23 cellular contexts compared by ENCODE assay signal in the genomic region with DNA sequence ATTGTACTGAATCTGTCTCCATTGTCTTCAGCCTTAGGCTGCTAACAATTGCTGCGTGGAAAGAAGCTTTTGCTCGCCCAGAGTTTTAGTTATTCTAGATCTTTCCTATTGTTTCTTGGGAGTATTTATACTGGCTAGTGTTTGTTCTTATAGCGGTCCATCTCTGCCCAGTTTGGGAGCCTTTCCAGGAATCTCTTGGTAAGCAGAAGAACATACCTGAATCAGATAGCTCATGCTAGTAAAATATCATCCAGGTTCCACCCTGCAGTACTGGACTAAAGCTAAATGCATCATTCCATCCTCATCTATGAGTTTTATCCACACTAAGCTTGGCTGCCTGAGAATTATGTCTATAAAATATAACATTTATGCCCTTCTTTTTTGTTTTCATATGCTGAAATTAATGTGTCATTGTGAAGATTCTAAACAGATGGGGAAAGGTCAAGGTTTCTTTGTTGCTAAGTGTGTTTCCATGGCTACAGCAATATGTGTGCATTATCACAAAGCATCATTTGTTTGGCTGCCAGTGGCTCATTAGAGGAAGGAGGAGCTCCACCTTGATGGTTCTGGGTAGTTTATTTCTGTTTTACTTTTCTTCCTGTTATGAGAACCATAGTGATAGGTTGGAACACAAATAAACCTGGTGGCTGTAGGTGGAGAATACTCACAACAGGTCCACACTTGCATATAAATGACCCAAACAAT.
DNase-seq lines count a peak whose midpoint lies in the region; ATAC-seq and TF ChIP-seq lines count a peak whose summit lies in the region.
"Had no signal": no experiment of that assay in that cellular context is flagged by ENCODE, and none has a peak within 500 bp of the region (broad histone marks: within the 10 kb centered on the region; RNA-seq: fewer than 3 reads in every experiment).

No MANE protein-coding gene starts in this region.

- no peaks in the 10 kb centered on the region for H3K4me1 Mint-ChIP-seq in osteocyte (ENCODE audit: unreplicated experiment)
- H3K4me1 Mint-ChIP-seq: activated CD4-positive, alpha-beta memory T cell treated with anti-CD3 and anti-CD28 coated beads, Interleukin-2, amount 10 ng/mL, durations not matched to agents 7 days and 5 days; central memory CD8-positive, alpha-beta T cell; stimulated activated memory B cell treated with anti-CD40 and anti-IgM and Interleukin-4, amounts not matched to agents 10 μg/mL and 1 μg/mL and 100 μg/mL, for 72 hours had no signal

- no peak overlapping the region for H3K4me3 Mint-ChIP-seq in osteocyte (ENCODE audit: unreplicated experiment)
- H3K4me3 Mint-ChIP-seq: activated CD4-positive, alpha-beta memory T cell treated with anti-CD3 and anti-CD28 coated beads, Interleukin-2, amount 10 ng/mL, durations not matched to agents 7 days and 5 days; activated naive CD4-positive, alpha-beta T cell treated with anti-CD3 and anti-CD28 coated beads for 36 hours; central memory CD8-positive, alpha-beta T cell; HFFc6; natural killer cell treated with Interleukin-12 subunit alpha and Interleukin-12 subunit beta and Interleukin-15 and Interleukin-18, amount 100 ng/mL, for 72 hours; stimulated activated memory B cell treated with anti-CD40 and anti-IgM and Interleukin-4, amounts not matched to agents 10 μg/mL and 1 μg/mL and 100 μg/mL, for 72 hours; type B pancreatic cell had no signal

- no peaks in the 10 kb centered on the region for H3K36me3 Mint-ChIP-seq in osteocyte (ENCODE audit: unreplicated experiment)
- H3K36me3 Mint-ChIP-seq: stimulated activated memory B cell treated with anti-CD40 and anti-IgM and Interleukin-4, amounts not matched to agents 10 μg/mL and 1 μg/mL and 100 μg/mL, for 72 hours; type B pancreatic cell had no signal

- no peak for TF ChIP-seq CTCF in osteocyte (IDR thresholded peaks at IDR 0.05)

- peaks cover 9% of the 10 kb centered on the region for H3K9me3 Mint-ChIP-seq in osteocyte (ENCODE audit: unreplicated experiment)
- H3K9me3 Mint-ChIP-seq: type B pancreatic cell had no signal

- ATAC-seq in HG03097 (IDR thresholded peaks at IDR 0.05; ENCODE audit: low FRiP score, unreplicated experiment), result no peak
- ATAC-seq: foreskin keratinocyte; K562; natural killer cell treated with Interleukin-12 subunit alpha and Interleukin-12 subunit beta and Interleukin-15 and Interleukin-18, amount 100 ng/mL, for 72 hours; stimulated activated memory B cell treated with anti-CD40 and anti-IgM and Interleukin-4, amounts not matched to agents 10 μg/mL and 1 μg/mL and 100 μg/mL, for 72 hours had no signal

- DNase-seq in DMS 273 (lab: John Stamatoyannopoulos, UW; ENCODE audit: unreplicated experiment), result peak; percentile 45
- no peak for DNase-seq in DMS 273 treated with DMSO at 0.1 percent for 48 hours (lab: John Stamatoyannopoulos, UW)
- peak in 2 of 3 experiments; percentile 23 to 72 for DNase-seq in NCI-H1417 (lab: John Stamatoyannopoulos, UW)
- DNase-seq in NCI-H748 (lab: John Stamatoyannopoulos, UW; ENCODE audit: unreplicated experiment), result peak; percentile 98
- peak; percentile 13 for DNase-seq in left kidney (ENCODE audit: low read depth, low spot score)
- no peak for DNase-seq in HT-29 (ENCODE audit: low spot score)
- no peak for DNase-seq in osteocyte (ENCODE audit: extremely low spot score, unreplicated experiment)
- DNase-seq: activated CD4-positive, alpha-beta memory T cell treated with anti-CD3 and anti-CD28 coated beads, Interleukin-2, amount 10 ng/mL, durations not matched to agents 7 days and 5 days; activated CD8-positive, alpha-beta memory T cell treated with anti-CD3 and anti-CD28 coated beads, Interleukin-2, amount 50 U/mL, for 48 hours; activated naive CD4-positive, alpha-beta T cell treated with anti-CD3 and anti-CD28 coated beads for 36 hours; adrenal gland; EL; esophagus squamous epithelium; foreskin keratinocyte; HFFc6; NCI-H526; T-helper 9 cell had no signal

- H3K27me3 Mint-ChIP-seq in osteocyte (ENCODE audit: unreplicated experiment), result peaks cover 11% of the 10 kb centered on the region
- H3K27me3 Mint-ChIP-seq: central memory CD8-positive, alpha-beta T cell; type B pancreatic cell had no signal

- H3K27ac Mint-ChIP-seq in osteocyte (ENCODE audit: unreplicated experiment), result no peak overlapping the region
- H3K27ac Mint-ChIP-seq: activated CD4-positive, alpha-beta memory T cell treated with anti-CD3 and anti-CD28 coated beads, Interleukin-2, amount 10 ng/mL, durations not matched to agents 7 days and 5 days; activated naive CD4-positive, alpha-beta T cell treated with anti-CD3 and anti-CD28 coated beads for 36 hours; HFFc6; natural killer cell treated with Interleukin-12 subunit alpha and Interleukin-12 subunit beta and Interleukin-15 and Interleukin-18, amount 100 ng/mL, for 72 hours; stimulated activated memory B cell treated with anti-CD40 and anti-IgM and Interleukin-4, amounts not matched to agents 10 μg/mL and 1 μg/mL and 100 μg/mL, for 72 hours; type B pancreatic cell had no signal

Comparison
In these comparisons a context has a peak if more than half of its experiments do, and no peak if none do; other contexts are left out.
1. DNase-seq: peak in DMS 273 (single experiment), NCI-H1417 (2 of 3), NCI-H748 (single experiment) and left kidney (single experiment); none in DMS 273 treated with DMSO at 0.1 percent for 48 hours (single experiment), HT-29 (single experiment) and osteocyte (single experiment).